ENCODE assay signal across 1 cellular context in the genomic region with DNA sequence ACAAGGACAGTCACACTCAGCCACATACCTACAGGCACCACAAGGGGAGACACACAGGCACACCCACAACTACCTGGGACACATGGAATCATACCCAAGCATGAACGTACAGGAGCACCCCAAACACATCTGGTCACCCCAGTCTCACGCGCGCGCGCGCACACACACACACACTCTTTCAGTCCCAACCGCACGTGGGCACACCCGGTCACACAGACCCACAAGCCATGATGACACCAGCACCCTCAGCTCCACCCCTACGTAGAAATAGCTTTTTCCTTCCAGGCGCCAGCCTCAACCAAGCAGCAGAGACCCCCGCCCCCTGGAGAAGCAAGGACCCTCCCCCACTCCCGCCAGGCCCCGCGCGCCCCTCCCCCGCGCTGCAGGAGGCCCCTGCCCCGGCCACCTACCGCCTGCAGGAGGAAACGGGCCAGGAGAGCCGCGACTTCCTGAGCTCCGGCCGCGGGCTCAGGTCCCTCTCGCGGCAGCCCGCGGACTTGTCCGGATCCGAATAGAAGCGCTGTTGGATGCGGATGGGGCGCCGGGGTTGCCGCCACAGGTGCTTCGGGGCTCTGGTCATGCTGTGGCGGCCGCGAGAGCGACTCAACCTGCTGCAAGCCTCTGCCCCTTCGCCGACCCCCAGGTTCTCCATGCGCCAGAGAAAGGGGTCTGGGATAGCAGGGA.
TF ChIP-seq lines count a peak whose summit lies in the region.

No MANE protein-coding gene starts in this region.

TF ChIP-seq in IMR-90, 13 proteins besides CTCF, POLR2A, EP300 and RAD21:
- TF ChIP-seq RFX5 (IDR thresholded peaks at IDR 0.05; ENCODE audit: low read depth, low read length): no peak
- no peak for TF ChIP-seq SMC3 (IDR thresholded peaks at IDR 0.05; ENCODE audit: low read depth, low read length)
- no peak for TF ChIP-seq CEBPB (IDR thresholded peaks at IDR 0.05; ENCODE audit: low read depth, low read length)
- no peak for TF ChIP-seq MAFK (IDR thresholded peaks at IDR 0.05; ENCODE audit: low read depth, low read length)
- no peak for TF ChIP-seq MAZ (IDR thresholded peaks at IDR 0.05; ENCODE audit: borderline replicate concordance, low read depth, low read length)
- no peak for TF ChIP-seq FOS (IDR thresholded peaks at IDR 0.05; ENCODE audit: low read depth, low read length)
- no peak for TF ChIP-seq NFE2L2 (IDR thresholded peaks at IDR 0.05; ENCODE audit: low read depth, low read length)
- TF ChIP-seq BHLHE40 (IDR thresholded peaks at IDR 0.05; ENCODE audit: low read depth, low read length): no peak
- no peak for TF ChIP-seq MXI1 (IDR thresholded peaks at IDR 0.05; ENCODE audit: borderline replicate concordance, low read depth, low read length)
- TF ChIP-seq, protein P1, sequence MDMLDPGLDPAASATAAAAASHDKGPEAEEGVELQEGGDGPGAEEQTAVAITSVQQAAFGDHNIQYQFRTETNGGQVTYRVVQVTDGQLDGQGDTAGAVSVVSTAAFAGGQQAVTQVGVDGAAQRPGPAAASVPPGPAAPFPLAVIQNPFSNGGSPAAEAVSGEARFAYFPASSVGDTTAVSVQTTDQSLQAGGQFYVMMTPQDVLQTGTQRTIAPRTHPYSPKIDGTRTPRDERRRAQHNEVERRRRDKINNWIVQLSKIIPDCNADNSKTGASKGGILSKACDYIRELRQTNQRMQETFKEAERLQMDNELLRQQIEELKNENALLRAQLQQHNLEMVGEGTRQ (IDR thresholded peaks at IDR 0.05; ENCODE audit: low read depth, low read length): no peak
- TF ChIP-seq CHD1 (IDR thresholded peaks at IDR 0.05; ENCODE audit: low read depth, low read length): no peak
- TF ChIP-seq, protein P2, sequence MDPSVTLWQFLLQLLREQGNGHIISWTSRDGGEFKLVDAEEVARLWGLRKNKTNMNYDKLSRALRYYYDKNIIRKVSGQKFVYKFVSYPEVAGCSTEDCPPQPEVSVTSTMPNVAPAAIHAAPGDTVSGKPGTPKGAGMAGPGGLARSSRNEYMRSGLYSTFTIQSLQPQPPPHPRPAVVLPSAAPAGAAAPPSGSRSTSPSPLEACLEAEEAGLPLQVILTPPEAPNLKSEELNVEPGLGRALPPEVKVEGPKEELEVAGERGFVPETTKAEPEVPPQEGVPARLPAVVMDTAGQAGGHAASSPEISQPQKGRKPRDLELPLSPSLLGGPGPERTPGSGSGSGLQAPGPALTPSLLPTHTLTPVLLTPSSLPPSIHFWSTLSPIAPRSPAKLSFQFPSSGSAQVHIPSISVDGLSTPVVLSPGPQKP (IDR thresholded peaks at IDR 0.05; ENCODE audit: borderline replicate concordance, low read depth, low read length): no peak
- TF ChIP-seq RCOR1 (IDR thresholded peaks at IDR 0.05; ENCODE audit: insufficient replicate concordance, low read length): no peak
